In the genomic region with DNA sequence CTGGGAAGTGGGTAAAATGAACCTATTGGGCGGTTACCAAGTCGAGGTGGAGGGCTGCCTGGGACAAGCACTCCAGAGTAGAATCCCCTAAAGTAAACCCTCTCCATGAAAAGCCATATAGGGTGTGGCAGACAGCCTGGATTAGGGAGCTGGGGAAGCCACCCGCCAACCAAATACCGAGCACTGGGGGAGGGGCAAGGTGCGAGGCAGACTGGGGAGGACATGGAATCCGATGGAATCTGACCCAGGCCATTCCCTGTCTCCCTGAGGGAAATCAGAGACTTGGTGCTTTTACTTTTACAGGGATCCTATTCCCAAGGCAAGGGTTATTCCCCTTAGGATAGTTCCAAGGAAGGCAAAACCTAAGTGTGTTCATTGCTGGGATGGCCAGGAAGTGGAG, we compare ENCODE assay signal across 2 cellular contexts.
TF ChIP-seq lines count a peak whose summit lies in the region.

No MANE protein-coding gene starts in this region.

TF ChIP-seq in GM23338, 12 proteins besides CTCF, POLR2A, EP300 and RAD21 (continues in another document):
- TF ChIP-seq REST (IDR thresholded peaks at IDR 0.05; ENCODE audit: unreplicated experiment) (no peak), ZNF114 (CRISPR knock-in tag; IDR thresholded peaks at IDR 0.05) (no peak), STAT1 (IDR thresholded peaks at IDR 0.05; ENCODE audit: unreplicated experiment) (no peak), EZH2 (IDR thresholded peaks at IDR 0.05; ENCODE audit: low read depth, unreplicated experiment) (no peak), ZNF462 (CRISPR knock-in tag; IDR thresholded peaks at IDR 0.05) (no peak), EZH2phosphoT487 (IDR thresholded peaks at IDR 0.05; ENCODE audit: unreplicated experiment) (no peak), ZNF331 (CRISPR knock-in tag; IDR thresholded peaks at IDR 0.05; ENCODE audit: low read depth) (no peak), POLR2AphosphoS5 (IDR thresholded peaks at IDR 0.05; ENCODE audit: low read depth) (no peak), NANOG (IDR thresholded peaks at IDR 0.05; ENCODE audit: borderline replicate concordance) (no peak)
- TF ChIP-seq, protein P1, sequence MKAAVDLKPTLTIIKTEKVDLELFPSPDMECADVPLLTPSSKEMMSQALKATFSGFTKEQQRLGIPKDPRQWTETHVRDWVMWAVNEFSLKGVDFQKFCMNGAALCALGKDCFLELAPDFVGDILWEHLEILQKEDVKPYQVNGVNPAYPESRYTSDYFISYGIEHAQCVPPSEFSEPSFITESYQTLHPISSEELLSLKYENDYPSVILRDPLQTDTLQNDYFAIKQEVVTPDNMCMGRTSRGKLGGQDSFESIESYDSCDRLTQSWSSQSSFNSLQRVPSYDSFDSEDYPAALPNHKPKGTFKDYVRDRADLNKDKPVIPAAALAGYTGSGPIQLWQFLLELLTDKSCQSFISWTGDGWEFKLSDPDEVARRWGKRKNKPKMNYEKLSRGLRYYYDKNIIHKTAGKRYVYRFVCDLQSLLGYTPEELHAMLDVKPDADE (IDR thresholded peaks at IDR 0.05): no peak

TF ChIP-seq in H1, 55 proteins besides CTCF, POLR2A, EP300 and RAD21:
- no peak for TF ChIP-seq TBP (IDR thresholded peaks at IDR 0.05; ENCODE audit: low read depth, low read length)
- no peak for TF ChIP-seq JUN (IDR thresholded peaks at IDR 0.05; ENCODE audit: low read depth, low read length)
- TF ChIP-seq, protein P2, sequence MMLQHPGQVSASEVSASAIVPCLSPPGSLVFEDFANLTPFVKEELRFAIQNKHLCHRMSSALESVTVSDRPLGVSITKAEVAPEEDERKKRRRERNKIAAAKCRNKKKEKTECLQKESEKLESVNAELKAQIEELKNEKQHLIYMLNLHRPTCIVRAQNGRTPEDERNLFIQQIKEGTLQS (IDR thresholded peaks at IDR 0.05; ENCODE audit: insufficient read depth, low read depth, low read length): no peak
- TF ChIP-seq MAX (IDR thresholded peaks at IDR 0.05): no peak
- no peak for TF ChIP-seq ZNF274 (IDR thresholded peaks at IDR 0.05; ENCODE audit: borderline replicate concordance, extremely low read depth, low read length)
- TF ChIP-seq TAF1 (IDR thresholded peaks at IDR 0.05; ENCODE audit: low read depth, low read length): no peak
- TF ChIP-seq USF2 (IDR thresholded peaks at IDR 0.05; ENCODE audit: low read length): no peak
- TF ChIP-seq E2F6 (IDR thresholded peaks at IDR 0.05): peak; percentile 44; the same call in 1 of the 2 replicates
- no peak for TF ChIP-seq GTF2F1 (IDR thresholded peaks at IDR 0.05; ENCODE audit: borderline replicate concordance, low read depth, low read length)
- TF ChIP-seq KDM4A (IDR thresholded peaks at IDR 0.05; ENCODE audit: low read depth, low read length, severe bottlenecking): peak; percentile 11
- no peak for TF ChIP-seq JUND (IDR thresholded peaks at IDR 0.05; ENCODE audit: low read length)
- TF ChIP-seq CHD2 (IDR thresholded peaks at IDR 0.05; ENCODE audit: low read length): no peak
- no peak for TF ChIP-seq POU5F1 (IDR thresholded peaks at IDR 0.05; ENCODE audit: low read depth, low read length)
- no peak for TF ChIP-seq ASH2L (IDR thresholded peaks at IDR 0.05; ENCODE audit: low read length)
- no peak for TF ChIP-seq SUZ12 (IDR thresholded peaks at IDR 0.05; ENCODE audit: low read length)
- TF ChIP-seq EZH2 (IDR thresholded peaks at IDR 0.05; ENCODE audit: low read depth, low read length, severe bottlenecking): no peak
